ENCODE assay signal across 10 cellular contexts in the genomic region with DNA sequence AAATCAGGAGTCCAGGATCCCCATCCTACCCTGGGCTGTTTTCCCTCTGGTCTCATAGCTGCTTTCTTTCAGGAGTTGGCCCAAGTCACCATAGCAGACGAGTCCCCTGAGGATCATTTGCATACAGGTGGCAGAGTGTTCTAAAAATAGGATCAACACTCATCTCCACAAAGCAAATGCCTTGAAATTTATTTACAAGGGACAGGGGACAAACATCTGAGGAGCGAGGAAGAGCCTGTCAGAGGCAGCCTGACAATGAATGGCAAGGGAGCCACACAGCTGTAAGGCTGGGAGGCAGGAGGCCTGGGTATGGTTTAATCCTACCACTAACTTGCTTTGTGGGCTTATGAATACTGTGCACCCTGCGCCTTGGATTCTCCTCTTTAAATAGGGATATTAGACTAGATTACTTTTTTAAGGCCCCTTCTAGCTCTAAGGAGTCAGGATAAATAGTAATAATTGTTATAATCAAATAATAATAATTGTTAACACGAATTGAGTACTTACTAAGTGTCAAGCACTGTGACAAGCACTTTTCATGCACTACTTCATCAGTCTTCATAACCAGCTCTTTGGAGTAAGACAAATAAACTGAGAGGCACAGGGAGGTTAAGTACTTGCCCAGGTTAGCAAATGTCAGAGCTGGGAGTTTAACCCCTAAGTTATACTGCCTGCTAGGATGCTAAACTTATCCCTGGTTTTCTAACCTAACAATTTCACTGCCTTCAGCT. TPM values are rescaled to one million over a fixed set of nuclear protein-coding genes. Genes with fewer than 3 reads are reported as not detected.
DNase-seq lines count a peak whose midpoint lies in the region; ATAC-seq and TF ChIP-seq lines count a peak whose summit lies in the region.
"Had no signal": no experiment of that assay in that cellular context is flagged by ENCODE, and none has a peak within 500 bp of the region (broad histone marks: within the 10 kb centered on the region; RNA-seq: fewer than 3 reads in every experiment).

No MANE protein-coding gene starts in this region.

- no peak for TF ChIP-seq CTCF in GM20000 (IDR thresholded peaks at IDR 0.05; ENCODE audit: extremely low read depth, missing control alignments)
- TF ChIP-seq CTCF in MM.1S (IDR thresholded peaks at IDR 0.05; ENCODE audit: low read length) = no peak

- H3K14ac ChIP-seq in trophoblast cell (ENCODE audit: low read length) = no peak overlapping the region

- H3K4me1 ChIP-seq in MM.1S (ENCODE audit: low read length) = peaks cover 81% of the 10 kb centered on the region
- H3K4me1 ChIP-seq in trophoblast cell (ENCODE audit: control insufficient read depth in 1 of 2, insufficient read depth in 2 of 2, low read length in 2 of 2) = peaks cover 0 to 2% of the 10 kb centered on the region in 2 experiments

- no peaks in the 10 kb centered on the region for H3K79me1 ChIP-seq in trophoblast cell (ENCODE audit: low read length)

- no peak overlapping the region for H4K8ac ChIP-seq in trophoblast cell (ENCODE audit: low read depth, low read length)

- H2BK12ac ChIP-seq in trophoblast cell (ENCODE audit: low read length) = no peak overlapping the region

- H3K4ac ChIP-seq in trophoblast cell (ENCODE audit: low read depth, low read length) = no peak overlapping the region

- no peak overlapping the region for H3K23ac ChIP-seq in trophoblast cell (ENCODE audit: low read length)

- no peak overlapping the region for H4K91ac ChIP-seq in trophoblast cell (ENCODE audit: low read depth, low read length)

- H2BK120ac ChIP-seq in trophoblast cell (ENCODE audit: insufficient read depth, low read length, poor library complexity) = no peak overlapping the region

- H2BK5ac ChIP-seq in trophoblast cell (ENCODE audit: low read depth, low read length, poor library complexity) = no peak overlapping the region

- no peaks in the 10 kb centered on the region for H3K9me3 Mint-ChIP-seq in effector memory CD8-positive, alpha-beta T cell

- H3K9me3 ChIP-seq in MM.1S (replicated peaks; ENCODE audit: insufficient read depth, low read length) (no peaks in the 10 kb centered on the region), trophoblast cell (ENCODE audit: insufficient read depth, low read depth, low read length) (no peaks in the 10 kb centered on the region)
- H3K9me3 ChIP-seq: suprapubic skin had no signal

- no peak overlapping the region for H4K12ac ChIP-seq in trophoblast cell (ENCODE audit: low read depth, low read length)

- H3K27ac ChIP-seq in MM.1S (ENCODE audit: low read length) (peak overlapping the region; percentile 85), trophoblast cell (ENCODE audit: low read depth, low read length) (no peak overlapping the region)
- H3K27ac ChIP-seq: suprapubic skin had no signal

- H3K27me3 ChIP-seq in MM.1S (replicated peaks; ENCODE audit: insufficient read depth, low read length) (no peaks in the 10 kb centered on the region), trophoblast cell (ENCODE audit: insufficient read depth, low read length) (no peaks in the 10 kb centered on the region)

- H3K4me3 Mint-ChIP-seq in effector memory CD8-positive, alpha-beta T cell = no peak overlapping the region

- ATAC-seq in effector memory CD8-positive, alpha-beta T cell (replicated peaks) = no peak
- ATAC-seq in HG03354 (IDR thresholded peaks at IDR 0.05; ENCODE audit: poor library complexity, severe bottlenecking, unreplicated experiment) = no peak

- peaks cover 19% of the 10 kb centered on the region for H3K79me2 ChIP-seq in MM.1S (ENCODE audit: low read length)
- H3K79me2 ChIP-seq in trophoblast cell (ENCODE audit: control insufficient read depth, insufficient read depth, low read length, poor library complexity) = no peaks in the 10 kb centered on the region

- H3K9me2 ChIP-seq in MM.1S (replicated peaks; ENCODE audit: insufficient read depth, low read length) = no peaks in the 10 kb centered on the region

- H3K4me1 Mint-ChIP-seq in effector memory CD8-positive, alpha-beta T cell (ENCODE audit: low read depth in 2 of 2) = no peaks in the 10 kb centered on the region

- H3K27ac Mint-ChIP-seq in effector memory CD8-positive, alpha-beta T cell = no peak overlapping the region

- H3K27me3 Mint-ChIP-seq in effector memory CD8-positive, alpha-beta T cell = peaks cover 13 to 21% of the 10 kb centered on the region in 2 donors

- H3K18ac ChIP-seq in trophoblast cell (ENCODE audit: low read length) = no peak overlapping the region

- H3K9ac ChIP-seq in MM.1S (ENCODE audit: low read length) = peak overlapping the region; percentile 44; the same call in 1 of the 2 replicates
- no peak overlapping the region for H3K9ac ChIP-seq in trophoblast cell (ENCODE audit: low read length)

- H2AFZ ChIP-seq in MM.1S (ENCODE audit: low read length) (peak overlapping the region; percentile 46), trophoblast cell (ENCODE audit: insufficient read depth, low read length, poor library complexity) (no peak overlapping the region)

- no CpG with 5 or more reads among the region's 4 CpGs for WGBS in trophoblast cell (ENCODE audit: extremely low coverage, insufficient coverage, insufficient read length)

- H3F3A ChIP-seq in MM.1S (ENCODE audit: insufficient read depth, low read length) = peaks cover 20% of the 10 kb centered on the region

- peak overlapping the region; percentile 69 for H3K4me2 ChIP-seq in MM.1S (ENCODE audit: low read depth, low read length)
- no peak overlapping the region for H3K4me2 ChIP-seq in trophoblast cell (ENCODE audit: low read length)

- no peaks in the 10 kb centered on the region for H3K36me3 Mint-ChIP-seq in effector memory CD8-positive, alpha-beta T cell (ENCODE audit: insufficient read depth)

- peak; percentile 19 for DNase-seq in GM20000 (ENCODE audit: low spot score)
- peak; percentile 59 for DNase-seq in MM.1S
- peak; percentile 60 for DNase-seq in NCI-H69 (lab: John Stamatoyannopoulos, UW)
- peak; percentile 52 to 83 for DNase-seq in trophoblast cell
- no peak for DNase-seq in effector memory CD8-positive, alpha-beta T cell
- DNase-seq in iPS-NIHi11 (ENCODE audit: low spot score) = no peak
- DNase-seq: amniotic stem cell; stimulated activated CD4-positive, alpha-beta T cell treated with anti-CD3 and anti-CD28 coated beads, Interleukin-2, amount 100 ng/mL, for 48 hours had no signal

- no peak overlapping the region for H2AK5ac ChIP-seq in trophoblast cell (ENCODE audit: low read length)

- H3K36me3 ChIP-seq in MM.1S (replicated peaks; ENCODE audit: insufficient read depth, low read length) = no peaks in the 10 kb centered on the region
- no peaks in the 10 kb centered on the region for H3K36me3 ChIP-seq in trophoblast cell (ENCODE audit: control insufficient read depth in 1 of 2, insufficient read depth in 2 of 2, low read length in 2 of 2)
- H3K36me3 ChIP-seq: suprapubic skin had no signal

- H4K20me1 ChIP-seq in MM.1S (ENCODE audit: insufficient read depth, low read length) = no peaks in the 10 kb centered on the region

- H3K4me3 ChIP-seq in MM.1S (ENCODE audit: low read length) (no peak overlapping the region), trophoblast cell (ENCODE audit: low read depth, low read length) (no peak overlapping the region)
- H3K4me3 ChIP-seq: suprapubic skin had no signal

RNA-seq across cellular contexts. Expression of a gene that starts 34.5 kb away (rescaled TPM):
- 3.6 TPM in 2 replicates for polyA plus RNA-seq in trophoblast cell (2013)

Comparison
In these comparisons a context has a peak if more than half of its experiments do, and no peak if none do; other contexts are left out.
1. DNase-seq: peak in GM20000 (single experiment), MM.1S (single experiment), NCI-H69 (single experiment) and trophoblast cell (2 of 2); none in effector memory CD8-positive, alpha-beta T cell (0 of 3) and iPS-NIHi11 (single experiment).